1 cellular context compared by ENCODE assay signal in genomic region chr10:15106352-15107013, GRCh38.
TF ChIP-seq lines count a peak whose summit lies in the region.

No MANE protein-coding gene starts in this region.

TF ChIP-seq in K562, 482 proteins besides CTCF, POLR2A, EP300 and RAD21 (continued from another document):
- TF ChIP-seq THRA (IDR thresholded peaks at IDR 0.05) (no peak), TFAP4 (CRISPR knock-in tag; IDR thresholded peaks at IDR 0.05; ENCODE audit: borderline replicate concordance) (peak; percentile 29; the same call in 1 of the 2 replicates), SMC3 (conservative IDR thresholded peaks at IDR 0.05; ENCODE audit: insufficient read depth, low read depth, low read length) (peak; percentile 86), SMARCC2 (IDR thresholded peaks at IDR 0.05; ENCODE audit: low read depth) (no peak), CLOCK (CRISPR knock-in tag; IDR thresholded peaks at IDR 0.05; ENCODE audit: borderline replicate concordance) (no peak), GATA2 (CRISPR knock-in tag; IDR thresholded peaks at IDR 0.05) (0 out of 2 replicates have a peak, but pooled peaks have one; percentile 21), RCOR1 (IDR thresholded peaks at IDR 0.05; ENCODE audit: borderline replicate concordance in 1 of 2, low read depth in 2 of 2, low read length in 2 of 2) (peak in 1 of 2 experiments; percentile 16; a peak in 1 of 4 replicates), CUX1 (CRISPR knock-in tag; IDR thresholded peaks at IDR 0.05) (no peak), ZNF143 (CRISPR knock-in tag; IDR thresholded peaks at IDR 0.05) (no peak), DEAF1 (CRISPR knock-in tag; IDR thresholded peaks at IDR 0.05) (peak; percentile 87), NFIC (IDR thresholded peaks at IDR 0.05) (no peak), KLF16 (IDR thresholded peaks at IDR 0.05) (peak; percentile 47; the same call in 1 of the 2 replicates)
- TF ChIP-seq, protein P1, sequence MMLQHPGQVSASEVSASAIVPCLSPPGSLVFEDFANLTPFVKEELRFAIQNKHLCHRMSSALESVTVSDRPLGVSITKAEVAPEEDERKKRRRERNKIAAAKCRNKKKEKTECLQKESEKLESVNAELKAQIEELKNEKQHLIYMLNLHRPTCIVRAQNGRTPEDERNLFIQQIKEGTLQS (IDR thresholded peaks at IDR 0.05): no peak
- TF ChIP-seq, protein P1 (CRISPR knock-in tag; conservative IDR thresholded peaks at IDR 0.05): no peak
